Comparison of ENCODE assay signal across 8 cellular contexts in genomic region chr2:108597105-108597744, GRCh38.
DNase-seq lines count a peak whose midpoint lies in the region; ATAC-seq and TF ChIP-seq lines count a peak whose summit lies in the region.
"Not testable (repeated sequence)": the region's sequence is repeated elsewhere in the genome, so short reads cannot be mapped to it uniquely, and the experiment has no call there.

No MANE protein-coding gene starts in this region.

- not testable (repeated sequence) for H3K27me3 ChIP-seq in ascending aorta

- H3K4me3 ChIP-seq in ascending aorta; retinal pigment epithelial cell (ENCODE audit: low read length): not testable (repeated sequence)

- H3K36me3 Mint-ChIP-seq in T-cell = not testable (repeated sequence)

- TF ChIP-seq POLR2A in erythroblast (IDR thresholded peaks at IDR 0.05; ENCODE audit: low read length) = not testable (repeated sequence)

- H3K27ac ChIP-seq in ascending aorta = peak overlapping the region in 1 of 2 donors; percentile 11

- DNase-seq in A172 (ENCODE audit: low spot score) (peak; percentile 71), EL (peak; percentile 47), NCI-H1694 (lab: John Stamatoyannopoulos, UW) (peak; percentile 64), T-cell (peak in 16 of 34 experiments; percentile 8 to 39 (median 23)), erythroblast (lab: John Stamatoyannopoulos, UW) (peak; percentile 45 to 66), iris pigment epithelial cell (ENCODE audit: low read depth) (peak; percentile 72)
- DNase-seq in ascending aorta (ENCODE audit: low spot score in 2 of 2); retinal pigment epithelial cell (ENCODE audit: low read depth): not testable (repeated sequence)

- H3K4me1 Mint-ChIP-seq in T-cell = peaks cover 19 to 22% (median 20%) of the 10 kb centered on the region in 3 donors

- H3K4me1 ChIP-seq in ascending aorta = peaks cover 15 to 36% of the 10 kb centered on the region in 2 donors

- H3K27me3 Mint-ChIP-seq in T-cell = not testable (repeated sequence)

- intact Hi-C loops in ascending aorta (cut with DNase I) = loop anchor here (10.0 kb wide), 1 partner anchor 118 kb away; the partner anchor contains the start of gene RANBP2

- H3K36me3 ChIP-seq in ascending aorta = not testable (repeated sequence)

- not testable (repeated sequence) for H3K9me3 ChIP-seq in ascending aorta

- TF ChIP-seq CTCF in ascending aorta (IDR thresholded peaks at IDR 0.05) (peak in 2 of 3 experiments; percentile 26 to 39), retinal pigment epithelial cell (conservative IDR thresholded peaks at IDR 0.05; ENCODE audit: low read depth, low read length) (peak; percentile 8)

- H3K27ac Mint-ChIP-seq in T-cell = not testable (repeated sequence)

- not testable (repeated sequence) for H3K9me3 Mint-ChIP-seq in T-cell

- ATAC-seq in T-cell (replicated peaks in 1 of 4) = peak; percentile 69 to 93 (median 82)

- not testable (repeated sequence) for H3K4me3 Mint-ChIP-seq in T-cell

- POLR2A ChIA-PET in T-cell (lab: Charles Lee) = interaction anchor here in 1 of 2 donors (0.7 kb wide), 2 partner anchors 16 to 370 kb away, joined by 5 to 7 read pairs; no protein-coding TSS in a partner anchor

- CTCF ChIA-PET in T-cell (lab: Charles Lee) = interaction anchor here (0.7 to 1.4 kb wide), 8 partner anchors 9 to 923 kb away, joined by 3 to 17 read pairs (median 6); no protein-coding TSS in a partner anchor
